In genomic region chr1:116352349-116352813, GRCh38 we compare ENCODE assay signal across 13 cellular contexts. TPM values are rescaled to one million over a fixed set of nuclear protein-coding genes. Genes with fewer than 3 reads are reported as not detected.
A peak's percentile ranks its signal among the peaks of the same experiment; 100 is the strongest.
DNase-seq lines count a peak whose midpoint lies in the region; ATAC-seq and FAIRE-seq lines count a peak whose summit lies in the region.
"Had no signal": no experiment of that assay in that cellular context is flagged by ENCODE, and none has a peak within 500 bp of the region (broad histone marks: within the 10 kb centered on the region; RNA-seq: fewer than 3 reads in every experiment).

No MANE protein-coding gene starts in this region.

- peak; percentile 62 for ATAC-seq in HG02759 (IDR thresholded peaks at IDR 0.05; ENCODE audit: unreplicated experiment)

- no peak for FAIRE-seq in frontal cortex (lab: Jason Lieb, UNC)

- no peak overlapping the region for H3K4me3 ChIP-seq in SK-N-MC

- peak overlapping the region; percentile 97 for H3K27ac ChIP-seq in SK-N-MC

- peak; percentile 41 for DNase-seq in stimulated activated CD4-positive, alpha-beta T cell treated with anti-CD3 and anti-CD28 coated beads, Interleukin-4, amount 100 ng/mL, for 24 hours
- no peak for DNase-seq in stimulated activated CD4-positive, alpha-beta T cell treated with anti-CD3 and anti-CD28 coated beads, Interleukin-2, amount 100 ng/mL, for 24 hours
- DNase-seq in SK-N-MC (ENCODE audit: low read depth, low spot score), result no peak
- DNase-seq in stimulated activated naive CD4-positive, alpha-beta T cell treated with Interleukin-2 at 50 U/mL for 16 hours (lab: John Stamatoyannopoulos, UW), result peak; percentile 7
- no peak for DNase-seq in D341Med (ENCODE audit: low spot score)
- no peak for DNase-seq in OCI-M2 (lab: John Stamatoyannopoulos, UW; ENCODE audit: unreplicated experiment)
- no peak for DNase-seq in frontal cortex (ENCODE audit: low spot score in 2 of 2)
- DNase-seq: activated gamma-delta T cell; central memory CD4-positive, alpha-beta T cell; GDM1; NCI-H446; substantia nigra had no signal

- no peak overlapping the region for H3K9ac ChIP-seq in SK-N-MC (ENCODE audit: insufficient read length)

- peaks cover 7% of the 10 kb centered on the region; the same call in 1 of the 2 replicates for H3K9me3 ChIP-seq in SK-N-MC (ENCODE audit: low read depth, low read length)

- peaks cover 11% of the 10 kb centered on the region; the same call in 1 of the 2 replicates for H3K36me3 ChIP-seq in SK-N-MC (ENCODE audit: insufficient read depth, low read length)

RNA-seq across cellular contexts. Expression of gene ATP1A1, which starts 20.7 kb away (rescaled TPM):
- 79.9 TPM for total RNA-seq in frontal cortex

Comparison
In these comparisons a context has a peak if more than half of its experiments do, and no peak if none do; other contexts are left out.
1. DNase-seq: peak in stimulated activated CD4-positive, alpha-beta T cell treated with anti-CD3 and anti-CD28 coated beads, Interleukin-4, amount 100 ng/mL, for 24 hours (single experiment) and stimulated activated naive CD4-positive, alpha-beta T cell treated with Interleukin-2 at 50 U/mL for 16 hours (single experiment); none in stimulated activated CD4-positive, alpha-beta T cell treated with anti-CD3 and anti-CD28 coated beads, Interleukin-2, amount 100 ng/mL, for 24 hours (0 of 2), SK-N-MC (single experiment), D341Med (single experiment), OCI-M2 (single experiment) and frontal cortex (0 of 2).